ENCODE assay signal across 39 cellular contexts in genomic region chr11:114326151-114326550, GRCh38. TPM values are rescaled to one million over a fixed set of nuclear protein-coding genes. Genes with fewer than 3 reads are reported as not detected.
"Had no signal": no experiment of that assay in that cellular context is flagged by ENCODE, and none has a peak within 500 bp of the region (broad histone marks: within the 10 kb centered on the region; RNA-seq: fewer than 3 reads in every experiment).

No MANE protein-coding gene starts in this region.

- H3K27me3 ChIP-seq: ascending aorta, cardiac muscle cell, colonic mucosa, MG63 had no signal

- DNase-seq: activated CD4-positive, alpha-beta memory T cell treated with anti-CD3 and anti-CD28 coated beads, Interleukin-2, amount 10 ng/mL, durations not matched to agents 7 days and 5 days; activated CD4-positive, alpha-beta T cell treated with anti-CD3 and anti-CD28 coated beads for 1 hour; activated CD4-positive, alpha-beta T cell treated with anti-CD3 and anti-CD28 coated beads for 48 hours; activated CD4-positive, CD25-positive, alpha-beta regulatory T cell; activated CD8-positive, alpha-beta memory T cell treated with anti-CD3 and anti-CD28 coated beads for 24 hours; activated CD8-positive, alpha-beta memory T cell treated with anti-CD3 and anti-CD28 coated beads, Interleukin-2, amount 10 ng/mL, durations not matched to agents 7 days and 5 days; activated effector memory CD4-positive, alpha-beta T cell treated with anti-CD3 and anti-CD28 coated beads, Interleukin-2, amount 50 U/mL, for 16 hours; activated naive CD4-positive, alpha-beta T cell; activated naive CD4-positive, alpha-beta T cell treated with anti-CD3 and anti-CD28 coated beads, Interleukin-2, amount 50 U/mL, for 16 hours; activated naive CD8-positive, alpha-beta T cell treated with anti-CD3 and anti-CD28 coated beads for 36 hours; activated T-cell treated with anti-CD3 and anti-CD28 coated beads, Interleukin-2, amount 50 U/mL, for 1 hour; activated T-cell treated with anti-CD3 and anti-CD28 coated beads, Interleukin-2, amount 50 U/mL, for 72 hours; amygdala; colonic mucosa; Kasumi-1; KG1; MG63; NCI-H1048; NCI-H1105 treated with DMSO at 0.1 percent for 48 hours; NCI-H1436; NCI-H1694; NCI-H1930; NCI-H2081 treated with DMSO at 0.1 percent for 48 hours; NCI-H226; NCI-H446 treated with DMSO at 0.1 percent for 48 hours; NCI-H524; NCI-H69; NCI-H82; NK-92 treated with Interleukin-12 subunit alpha and Interleukin-12 subunit beta, amount 100 ng/mL, for 24 hours; SIG-M5; T1000; WERI-Rb-1 had no signal

- H3K4me1 ChIP-seq: colonic mucosa had no signal

- H3K27ac ChIP-seq: ascending aorta, cardiac muscle cell, colonic mucosa, SK-N-MC, WERI-Rb-1 had no signal

- H3K9me3 ChIP-seq: ascending aorta, colonic mucosa had no signal

- H3K36me3 ChIP-seq: ascending aorta, cardiac muscle cell, colonic mucosa, WERI-Rb-1 had no signal

- H3K4me3 ChIP-seq: ascending aorta, cardiac muscle cell, colonic mucosa, MG63, SK-N-MC had no signal

- ATAC-seq: activated CD8-positive, alpha-beta memory T cell treated with anti-CD3 and anti-CD28 coated beads, Interleukin-2, amount 10 ng/mL, durations not matched to agents 7 days and 5 days; activated T-cell treated with anti-CD3 and anti-CD28 coated beads, Interleukin-2, amount 50 U/mL, for 72 hours; activated T-helper 17 cell treated with anti-CD3 and anti-CD28 coated beads, Interleukin-2, amount 50 U/mL, for 72 hours had no signal

RNA-seq across cellular contexts. Expression of gene NNMT, which starts 30.0 kb away (rescaled TPM):
- total RNA-seq: activated CD4-positive, alpha-beta memory T cell treated with anti-CD3 and anti-CD28 coated beads, Interleukin-2, amount 10 ng/mL, durations not matched to agents 7 days and 5 days; activated CD8-positive, alpha-beta memory T cell treated with anti-CD3 and anti-CD28 coated beads, Interleukin-2, amount 10 ng/mL, durations not matched to agents 7 days and 5 days; activated naive CD8-positive, alpha-beta T cell treated with anti-CD3 and anti-CD28 coated beads for 36 hours; activated T-cell treated with anti-CD3 and anti-CD28 coated beads, Interleukin-2, amount 50 U/mL, for 72 hours; activated T-helper 17 cell treated with anti-CD3 and anti-CD28 coated beads, Interleukin-2, amount 50 U/mL, for 72 hours; cardiac muscle cell; OCI-LY7; T-helper 1 cell treated with Interleukin-12 subunit alpha and Interleukin-12 subunit beta and Interleukin-4 antibody, amounts not matched to agents 30 ng/mL and 1 ng/mL, for 36 hours; T-helper 2 cell treated with Interferon-gamma antibody and Interleukin-4, amounts not matched to agents 100 ng/mL and 5 ng/mL, for 36 hours had no signal
